Comparison of ENCODE assay signal across 8 cellular contexts in genomic region chr6:145813285-145814034, GRCh38.
DNase-seq lines count a peak whose midpoint lies in the region; ATAC-seq and TF ChIP-seq lines count a peak whose summit lies in the region.

No MANE protein-coding gene starts in this region.

- H3K9ac ChIP-seq in adipocyte (ENCODE audit: low read length) (peak overlapping the region; percentile 89), iPS-15b (ENCODE audit: low read depth, low read length) (peak overlapping the region; percentile 9)

- CTCF ChIA-PET in activated naive CD4-positive, alpha-beta T cell treated with anti-CD3 and anti-CD28 coated beads, Interleukin-2, amount 10 ng/mL, durations not matched to agents 7 days and 5 days (lab: Charles Lee), result no interaction called here

- H3K4me1 ChIP-seq in adipocyte (ENCODE audit: control insufficient read depth, insufficient read depth, low read length), result peaks cover 44% of the 10 kb centered on the region
- peaks cover 16% of the 10 kb centered on the region for H3K4me1 ChIP-seq in iPS-15b (ENCODE audit: control insufficient read depth, insufficient read depth, low read length)

- peaks cover 10% of the 10 kb centered on the region for H3K36me3 Mint-ChIP-seq in activated naive CD4-positive, alpha-beta T cell treated with anti-CD3 and anti-CD28 coated beads, Interleukin-2, amount 10 ng/mL, durations not matched to agents 7 days and 5 days

- no peak for TF ChIP-seq CTCF in LNCaP clone FGC (IDR thresholded peaks at IDR 0.05; ENCODE audit: control insufficient read depth, extremely low read depth, insufficient read depth)

- H3K9me3 ChIP-seq in adipocyte (ENCODE audit: control insufficient read depth, low read length) (no peaks in the 10 kb centered on the region), iPS-15b (ENCODE audit: control insufficient read depth, insufficient read depth, low read length) (no peaks in the 10 kb centered on the region)

- ATAC-seq in GM19452 (IDR thresholded peaks at IDR 0.05; ENCODE audit: unreplicated experiment), result no peak

- peaks cover 31% of the 10 kb centered on the region for H3K4me1 Mint-ChIP-seq in activated naive CD4-positive, alpha-beta T cell treated with anti-CD3 and anti-CD28 coated beads, Interleukin-2, amount 10 ng/mL, durations not matched to agents 7 days and 5 days

- H3K9me3 Mint-ChIP-seq in activated naive CD4-positive, alpha-beta T cell treated with anti-CD3 and anti-CD28 coated beads, Interleukin-2, amount 10 ng/mL, durations not matched to agents 7 days and 5 days, result no peaks in the 10 kb centered on the region

- peak overlapping the region; percentile 57 for H3K4me3 ChIP-seq in LNCaP clone FGC (ENCODE audit: low read depth, low read length)
- H3K4me3 ChIP-seq in adipocyte (ENCODE audit: low read length), result peak overlapping the region; percentile 97
- peak overlapping the region; percentile 87 for H3K4me3 ChIP-seq in iPS-15b (ENCODE audit: low read depth, low read length)

- H3K27me3 ChIP-seq in adipocyte (replicated peaks; ENCODE audit: control insufficient read depth, insufficient read depth, low read length), result no peaks in the 10 kb centered on the region
- no peaks in the 10 kb centered on the region for H3K27me3 ChIP-seq in iPS-15b (ENCODE audit: control insufficient read depth, insufficient read depth, low read length)

- H3K36me3 ChIP-seq in adipocyte (ENCODE audit: control insufficient read depth, insufficient read depth, low read length, severe bottlenecking) (no peaks in the 10 kb centered on the region), iPS-15b (ENCODE audit: control insufficient read depth, insufficient read depth, low read length) (no peaks in the 10 kb centered on the region)

- no peaks in the 10 kb centered on the region for H3K27me3 Mint-ChIP-seq in activated naive CD4-positive, alpha-beta T cell treated with anti-CD3 and anti-CD28 coated beads, Interleukin-2, amount 10 ng/mL, durations not matched to agents 7 days and 5 days

- H3K4me3 Mint-ChIP-seq in activated naive CD4-positive, alpha-beta T cell treated with anti-CD3 and anti-CD28 coated beads, Interleukin-2, amount 10 ng/mL, durations not matched to agents 7 days and 5 days, result peak overlapping the region; percentile 71

- peak overlapping the region; percentile 70 for H3K27ac Mint-ChIP-seq in activated naive CD4-positive, alpha-beta T cell treated with anti-CD3 and anti-CD28 coated beads, Interleukin-2, amount 10 ng/mL, durations not matched to agents 7 days and 5 days

- DNase-seq in activated naive CD4-positive, alpha-beta T cell treated with anti-CD3 and anti-CD28 coated beads, Interleukin-2, amount 10 ng/mL, durations not matched to agents 7 days and 5 days, result no peak
- DNase-seq in activated naive CD4-positive, alpha-beta T cell (lab: John Stamatoyannopoulos, UW), result no peak
- no peak for DNase-seq in LNCaP clone FGC (ENCODE audit: low read depth)
- peak; percentile 80 for DNase-seq in adipocyte (ENCODE audit: low read depth)
- DNase-seq in smooth muscle cell of the brain vasculature (ENCODE audit: low read depth, low spot score), result peak; percentile 9
- no peak for DNase-seq in Ammon's horn (ENCODE audit: low spot score)

Comparison
In these comparisons a context has a peak if more than half of its experiments do, and no peak if none do; other contexts are left out.
1. DNase-seq: peak in adipocyte (single experiment) and smooth muscle cell of the brain vasculature (single experiment); none in activated naive CD4-positive, alpha-beta T cell treated with anti-CD3 and anti-CD28 coated beads, Interleukin-2, amount 10 ng/mL, durations not matched to agents 7 days and 5 days (single experiment), activated naive CD4-positive, alpha-beta T cell (0 of 4), LNCaP clone FGC (single experiment) and Ammon's horn (single experiment).
2. Peak in every context shown above with its lines, with median percentiles within 50 percentile points of each other: H3K4me3 ChIP-seq.